ENCODE assay signal across 1 cellular context in the genomic region with DNA sequence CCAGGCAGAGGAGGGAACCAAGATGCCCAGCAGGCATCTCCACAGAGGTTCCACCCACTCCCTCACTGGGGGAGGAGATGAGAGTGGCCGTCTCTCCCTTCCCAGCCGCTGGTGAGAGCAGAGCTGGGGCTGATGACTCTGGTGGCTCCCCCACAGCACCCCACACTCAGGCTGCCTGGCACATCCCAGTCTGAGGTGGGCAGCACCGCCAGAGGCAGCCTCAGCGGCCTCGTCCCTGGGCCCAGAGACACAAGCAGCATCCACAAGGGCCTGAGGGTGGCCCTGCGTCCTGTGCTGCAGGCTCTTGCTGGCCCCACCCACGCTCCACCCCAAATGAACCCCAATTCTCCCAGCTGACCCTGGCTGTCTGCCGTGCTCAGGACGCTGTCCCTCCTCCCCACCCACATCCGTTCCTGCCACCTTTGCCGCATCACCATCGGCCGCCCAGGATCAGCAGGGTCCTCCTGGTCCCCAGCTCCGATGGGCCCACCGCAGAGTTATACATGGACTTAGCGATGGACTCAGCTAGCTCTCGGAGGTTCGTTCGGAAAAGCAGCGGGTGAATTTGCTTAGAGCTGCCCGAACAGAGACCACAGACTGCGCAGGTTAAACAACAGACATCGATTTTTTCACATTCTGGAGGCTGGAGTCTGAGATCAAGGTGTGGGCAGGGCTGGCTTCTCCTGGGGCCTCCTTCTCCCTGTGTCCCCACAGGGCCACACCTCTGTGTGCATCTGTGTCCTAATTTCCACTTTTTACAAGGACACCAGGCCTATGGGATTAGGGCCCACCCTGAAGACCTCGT.
TF ChIP-seq lines count a peak whose summit lies in the region.

No MANE protein-coding gene starts in this region.

TF ChIP-seq in HepG2, 621 proteins besides CTCF, POLR2A, EP300 and RAD21 (continued from another document):
- peak; percentile 57; the same call in 1 of the 2 replicates for TF ChIP-seq ZNF770 (CRISPR knock-in tag; IDR thresholded peaks at IDR 0.05)
